Comparison of ENCODE assay signal across 17 cellular contexts in genomic region chr6:159533016-159533415, GRCh38.
A peak's percentile ranks its signal among the peaks of the same experiment; 100 is the strongest.
DNase-seq lines count a peak whose midpoint lies in the region; ATAC-seq, FAIRE-seq and TF ChIP-seq lines count a peak whose summit lies in the region.
"Had no signal": no experiment of that assay in that cellular context is flagged by ENCODE, and none has a peak within 500 bp of the region (broad histone marks: within the 10 kb centered on the region; RNA-seq: fewer than 3 reads in every experiment).

No MANE protein-coding gene starts in this region.

- H3K27me3 Mint-ChIP-seq in activated CD4-positive, alpha-beta T cell treated with anti-CD3 and anti-CD28 coated beads, Interleukin-2, amount 10 ng/mL, durations not matched to agents 24 days and 14 days, result peaks cover 4% of the 10 kb centered on the region
- peaks cover 16% of the 10 kb centered on the region for H3K27me3 Mint-ChIP-seq in H9 (ENCODE audit: low read depth)

- no peak overlapping the region for H4K91ac ChIP-seq in H9 (ENCODE audit: insufficient read length, low read depth, low read length)

- H3K9me3 ChIP-seq in K562 (replicated peaks; ENCODE audit: control insufficient read depth, insufficient read depth, low read depth, low read length) (no peaks in the 10 kb centered on the region), osteoblast (ENCODE audit: low read depth, low read length) (no peaks in the 10 kb centered on the region), H9 (ENCODE audit: control insufficient read depth, low read depth, low read length) (no peaks in the 10 kb centered on the region)

- no peak overlapping the region for H3K56ac ChIP-seq in H9 (ENCODE audit: insufficient read length, low read depth, low read length)

- no peak overlapping the region for H3K4me3 Mint-ChIP-seq in activated CD4-positive, alpha-beta T cell treated with anti-CD3 and anti-CD28 coated beads, Interleukin-2, amount 10 ng/mL, durations not matched to agents 24 days and 14 days
- H3K4me3 Mint-ChIP-seq in H9, result no peak overlapping the region
- H3K4me3 Mint-ChIP-seq: CD4-positive, alpha-beta memory T cell had no signal

- H2AFZ ChIP-seq in K562 (ENCODE audit: low read depth, low read length) (no peak overlapping the region), osteoblast (ENCODE audit: low read length) (no peak overlapping the region), H9 (ENCODE audit: low read length) (no peak overlapping the region)

- H3K27ac ChIP-seq in K562 (ENCODE audit: extremely low read depth, low read depth, low read length), result no peak overlapping the region
- no peak overlapping the region for H3K27ac ChIP-seq in osteoblast (ENCODE audit: low read depth, low read length)
- H3K27ac ChIP-seq in H9 (ENCODE audit: insufficient read length, low read depth, low read length), result no peak overlapping the region
- H3K27ac ChIP-seq: 22Rv1 had no signal

- POLR2A ChIA-PET in K562 (lab: Yijun Ruan, JAX), result no interaction called here

- no peak overlapping the region for H3K4me3 ChIP-seq in HFF-Myc (replicated peaks; ENCODE audit: low read depth, low read length)
- H3K4me3 ChIP-seq in K562, result no peak overlapping the region
- no peak overlapping the region for H3K4me3 ChIP-seq in osteoblast (ENCODE audit: insufficient read depth, low read length)

- H3K4me2 ChIP-seq in K562 (ENCODE audit: insufficient read depth, low read length), result no peak overlapping the region
- no peak overlapping the region for H3K4me2 ChIP-seq in osteoblast (ENCODE audit: insufficient read depth, low read length)
- H3K4me2 ChIP-seq in H9 (ENCODE audit: insufficient read depth, insufficient read length, low read length), result no peak overlapping the region

- no peak overlapping the region for H3K23ac ChIP-seq in H9 (ENCODE audit: insufficient read length, low read depth, low read length)

- no peak overlapping the region for H2BK15ac ChIP-seq in H9 (ENCODE audit: low read depth, low read length)

- H3K36me3 Mint-ChIP-seq in activated CD4-positive, alpha-beta T cell treated with anti-CD3 and anti-CD28 coated beads, Interleukin-2, amount 10 ng/mL, durations not matched to agents 24 days and 14 days (ENCODE audit: low read depth), result no peaks in the 10 kb centered on the region
- H3K36me3 Mint-ChIP-seq in H9 (ENCODE audit: insufficient read depth in 1 of 3, low read depth in 3 of 3), result no peaks in the 10 kb centered on the region
- H3K36me3 Mint-ChIP-seq: CD4-positive, alpha-beta memory T cell had no signal

- H2BK120ac ChIP-seq in H9 (ENCODE audit: low read depth, low read length, poor library complexity, severe bottlenecking), result no peak overlapping the region

- no peak overlapping the region for H3K14ac ChIP-seq in H9 (ENCODE audit: insufficient read depth, low read length)

- TF ChIP-seq CTCF in HFF-Myc (IDR thresholded peaks at IDR 0.05; ENCODE audit: low read depth, low read length, missing control alignments) (no peak), K562 (IDR thresholded peaks at IDR 0.05 in 2 of 3, conservative IDR thresholded peaks at IDR 0.05 in 1 of 3; ENCODE audit: insufficient read depth in 2 of 3, low read depth in 1 of 3, low read length in 3 of 3) (no peak), osteoblast (IDR thresholded peaks at IDR 0.05; ENCODE audit: extremely low read depth, low read depth, low read length) (no peak), D721Med (IDR thresholded peaks at IDR 0.05; ENCODE audit: insufficient read depth, missing control alignments) (no peak), H9 (conservative IDR thresholded peaks at IDR 0.05) (no peak)

- no peaks in the 10 kb centered on the region for H3K23me2 ChIP-seq in H9 (ENCODE audit: insufficient read length, low read depth, low read length, poor library complexity, severe bottlenecking)

- H3K27me3 ChIP-seq in K562 (ENCODE audit: control insufficient read depth in 2 of 2, insufficient read depth in 2 of 2, low read length in 2 of 2), result peaks cover 19 to 50% of the 10 kb centered on the region in 2 experiments
- no peaks in the 10 kb centered on the region for H3K27me3 ChIP-seq in osteoblast (ENCODE audit: insufficient read depth, low read length)
- H3K27me3 ChIP-seq in H9 (ENCODE audit: insufficient read depth, low read length), result no peaks in the 10 kb centered on the region; the same call in 1 of the 2 replicates

- H2BK12ac ChIP-seq in H9 (ENCODE audit: insufficient read length, low read depth, low read length), result no peak overlapping the region

- H4K20me1 ChIP-seq in K562 (replicated peaks; ENCODE audit: control insufficient read depth, insufficient read depth, low read length) (peaks cover 3% of the 10 kb centered on the region; the same call in 1 of the 2 replicates), osteoblast (ENCODE audit: insufficient read depth, low read length) (no peaks in the 10 kb centered on the region), H9 (ENCODE audit: control insufficient read depth, insufficient read depth, insufficient read length) (no peaks in the 10 kb centered on the region)

- H3K18ac ChIP-seq in H9 (ENCODE audit: insufficient read length, low read depth, low read length), result no peak overlapping the region

- no peak for TF ChIP-seq RAD21 in K562 (CRISPR knock-in tag; conservative IDR thresholded peaks at IDR 0.05 in 1 of 2, IDR thresholded peaks at IDR 0.05 in 1 of 2)

- no peak for ATAC-seq in K562

- H2AK5ac ChIP-seq in H9 (ENCODE audit: insufficient read length, low read length), result no peak overlapping the region

- no peak overlapping the region for H4K5ac ChIP-seq in H9 (ENCODE audit: insufficient read length, low read depth, low read length)

- H3K4me1 Mint-ChIP-seq in activated CD4-positive, alpha-beta T cell treated with anti-CD3 and anti-CD28 coated beads, Interleukin-2, amount 10 ng/mL, durations not matched to agents 24 days and 14 days, result no peaks in the 10 kb centered on the region
- no peaks in the 10 kb centered on the region for H3K4me1 Mint-ChIP-seq in H9
- H3K4me1 Mint-ChIP-seq: CD4-positive, alpha-beta memory T cell had no signal

- WGBS in K562 (ENCODE audit: insufficient coverage, low coverage, missing lambda C conversion rate), result 0% methylated on average over 1 of the region's 1 CpG
- WGBS in H9 (ENCODE audit: extremely low coverage, insufficient read length, low lambda C conversion rate), result no CpG with 5 or more reads among the region's 1 CpG

- no peak for TF ChIP-seq POLR2A in K562 (conservative IDR thresholded peaks at IDR 0.05)

- no peaks in the 10 kb centered on the region for H3K9me3 Mint-ChIP-seq in activated CD4-positive, alpha-beta T cell treated with anti-CD3 and anti-CD28 coated beads, Interleukin-2, amount 10 ng/mL, durations not matched to agents 24 days and 14 days
- peaks cover 0 to 2% of the 10 kb centered on the region in 2 experiments; a peak in 1 of 5 replicates for H3K9me3 Mint-ChIP-seq in H9
- H3K9me3 Mint-ChIP-seq: CD4-positive, alpha-beta memory T cell had no signal

- BruUV-seq in K562 (replicated peaks; lab: Mats Ljungman, UMichigan), result no TSS peak

- intact Hi-C loops in activated CD4-positive, alpha-beta T cell treated with anti-CD3 and anti-CD28 coated beads, Interleukin-2, amount 10 ng/mL, durations not matched to agents 24 days and 14 days (cut with micrococcal nuclease), result no loop called here
- intact Hi-C loops in K562 (cut with micrococcal nuclease), result no loop called here

- in situ Hi-C loops in K562 (cut with MboI), result no loop called here

- H3K79me2 ChIP-seq in K562 (ENCODE audit: control insufficient read depth, insufficient read depth, low read length) (no peaks in the 10 kb centered on the region), osteoblast (ENCODE audit: insufficient read depth, low read length) (no peaks in the 10 kb centered on the region), H9 (ENCODE audit: insufficient read depth, low read length) (no peaks in the 10 kb centered on the region)

- FAIRE-seq in K562 (lab: Jason Lieb, UNC), result no peak
- no peak for FAIRE-seq in D721Med (lab: Jason Lieb, UNC)
- FAIRE-seq: GM19239, H1, HTR-8/SVneo had no signal

- no peak overlapping the region for H3T11ph ChIP-seq in H9 (ENCODE audit: low read length)

- no peak overlapping the region for H4K8ac ChIP-seq in H9 (replicated peaks; ENCODE audit: insufficient read length, low read depth, low read length)

- no peak overlapping the region for H3K27ac Mint-ChIP-seq in activated CD4-positive, alpha-beta T cell treated with anti-CD3 and anti-CD28 coated beads, Interleukin-2, amount 10 ng/mL, durations not matched to agents 24 days and 14 days
- H3K27ac Mint-ChIP-seq in H9, result no peak overlapping the region
- H3K27ac Mint-ChIP-seq: CD4-positive, alpha-beta memory T cell had no signal

- H3K36me3 ChIP-seq in K562 (ENCODE audit: control insufficient read depth, insufficient read depth, low read length), result no peaks in the 10 kb centered on the region
- no peaks in the 10 kb centered on the region for H3K36me3 ChIP-seq in osteoblast (ENCODE audit: insufficient read depth, low read length)

- peak; percentile 17 for DNase-seq in activated CD4-positive, alpha-beta T cell treated with anti-CD3 and anti-CD28 coated beads, Interleukin-2, amount 10 ng/mL, durations not matched to agents 24 days and 14 days
- DNase-seq in activated CD4-positive, alpha-beta T cell treated with anti-CD3 and anti-CD28 coated beads, Interleukin-2, amount 50 U/mL, for 48 hours, result no peak
- DNase-seq in HFF-Myc (ENCODE audit: extremely low read depth, low read depth), result peak; percentile 10
- no peak for DNase-seq in K562 (ENCODE audit: extremely low read depth in 1 of 4, low spot score in 3 of 4)
- peak; percentile 69 for DNase-seq in osteoblast (ENCODE audit: insufficient read length, low spot score, missing footprints)
- no peak for DNase-seq in superior temporal gyrus (ENCODE audit: extremely low spot score)
- no peak for DNase-seq in D721Med (ENCODE audit: insufficient read length, low spot score)
- DNase-seq in H9, result no peak
- DNase-seq: C1 segment of cervical spinal cord; CD4-positive, alpha-beta memory T cell; DMS153; DMS79 treated with DMSO at 0.1 percent for 48 hours; GF-D8 had no signal

- no peaks in the 10 kb centered on the region for H3K79me1 ChIP-seq in H9 (ENCODE audit: insufficient read depth, low read depth, low read length, poor library complexity, severe bottlenecking)

- CTCF ChIA-PET in K562 (lab: Yijun Ruan, JAX; ENCODE audit: low intra/inter-chr PET ratio), result no interaction called here

- no peaks in the 10 kb centered on the region for H3K9me1 ChIP-seq in K562 (ENCODE audit: control insufficient read depth, insufficient read depth, low read length)

- TF ChIP-seq EP300 in K562 (IDR thresholded peaks at IDR 0.05; ENCODE audit: low read length), result no peak

- no peak overlapping the region for H3K4ac ChIP-seq in H9 (ENCODE audit: low read depth, low read length)

- H3K4me1 ChIP-seq in K562 (replicated peaks in 1 of 2; ENCODE audit: control insufficient read depth in 2 of 2, insufficient read depth in 2 of 2, low read length in 2 of 2) (no peaks in the 10 kb centered on the region), osteoblast (ENCODE audit: insufficient read depth, low read length) (no peaks in the 10 kb centered on the region), H9 (ENCODE audit: insufficient read depth, low read length) (no peaks in the 10 kb centered on the region)

- no peak overlapping the region for H3K9ac ChIP-seq in K562 (ENCODE audit: insufficient read depth in 1 of 2, low read depth in 2 of 2, low read length in 2 of 2)
- H3K9ac ChIP-seq in H9 (ENCODE audit: extremely low read depth, insufficient read length, low read length), result no peak overlapping the region

- no peak overlapping the region for H2BK5ac ChIP-seq in H9 (ENCODE audit: insufficient read length, low read length)

- no peak overlapping the region for H2BK20ac ChIP-seq in H9 (ENCODE audit: low read depth, low read length, poor library complexity, severe bottlenecking)

Comparison
In these comparisons a context has a peak if more than half of its experiments do, and no peak if none do; other contexts are left out.
1. DNase-seq: peak in activated CD4-positive, alpha-beta T cell treated with anti-CD3 and anti-CD28 coated beads, Interleukin-2, amount 10 ng/mL, durations not matched to agents 24 days and 14 days (single experiment), HFF-Myc (single experiment) and osteoblast (single experiment); none in activated CD4-positive, alpha-beta T cell treated with anti-CD3 and anti-CD28 coated beads, Interleukin-2, amount 50 U/mL, for 48 hours (0 of 2), K562 (0 of 4), superior temporal gyrus (single experiment), D721Med (single experiment) and H9 (single experiment).